In the genomic region with DNA sequence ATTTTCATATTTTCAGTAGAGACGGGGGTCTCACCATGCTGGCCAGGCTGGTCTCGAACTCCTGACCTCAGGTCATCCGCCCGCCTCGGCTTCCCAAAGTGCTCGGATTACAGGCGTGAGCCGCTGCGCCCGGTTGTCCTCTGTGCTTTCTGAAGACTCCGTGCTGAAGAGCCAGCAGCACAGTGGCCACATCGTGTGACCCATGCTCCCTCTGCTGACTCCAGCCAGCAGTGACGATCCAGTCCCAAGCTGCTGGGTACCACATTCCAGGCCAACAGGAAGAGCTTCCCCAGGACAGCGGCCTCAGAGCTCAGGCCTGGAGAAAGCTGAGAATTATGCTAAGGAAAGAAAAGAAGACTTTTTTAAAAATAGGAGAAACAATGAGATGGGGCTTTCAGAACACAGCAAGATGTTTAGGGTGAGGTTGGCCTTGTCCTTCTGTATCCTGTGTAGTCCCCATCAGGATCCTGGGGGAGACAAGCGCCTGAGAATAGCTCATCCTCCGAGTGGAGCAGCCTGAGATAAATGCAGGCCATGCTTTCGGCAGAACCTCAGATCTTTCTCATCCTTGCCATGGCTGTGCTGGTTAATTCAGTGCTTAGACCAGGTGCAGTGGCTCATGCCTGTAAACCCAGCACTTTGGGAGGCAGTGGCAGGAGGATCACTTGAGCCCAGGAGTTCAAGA, we compare ENCODE assay signal across 10 cellular contexts.
DNase-seq lines count a peak whose midpoint lies in the region; ATAC-seq and TF ChIP-seq lines count a peak whose summit lies in the region.
"Had no signal": no experiment of that assay in that cellular context is flagged by ENCODE, and none has a peak within 500 bp of the region (broad histone marks: within the 10 kb centered on the region; RNA-seq: fewer than 3 reads in every experiment).

No MANE protein-coding gene starts in this region.

- H3K9me3 Mint-ChIP-seq in activated T-helper 2 cell treated with anti-CD3 and anti-CD28 coated beads, Interferon-gamma antibody, Interleukin-2, Interleukin-4, amounts not matched to agents 10 μg/mL and 5 μg/mL and 100 μg/mL, durations not matched to agents 14 hours and 24 hours and 36 hours, result no peaks in the 10 kb centered on the region
- H3K9me3 Mint-ChIP-seq: natural killer cell had no signal

- no peak overlapping the region for H3K4me2 ChIP-seq in OCI-LY7 (ENCODE audit: low read length)

- no peak overlapping the region for H3K27ac Mint-ChIP-seq in activated T-helper 2 cell treated with anti-CD3 and anti-CD28 coated beads, Interferon-gamma antibody, Interleukin-2, Interleukin-4, amounts not matched to agents 10 μg/mL and 5 μg/mL and 100 μg/mL, durations not matched to agents 14 hours and 24 hours and 36 hours
- H3K27ac Mint-ChIP-seq: natural killer cell had no signal

- no peaks in the 10 kb centered on the region for H3K9me2 ChIP-seq in OCI-LY7 (ENCODE audit: insufficient read depth, low read length)

- H4K20me1 ChIP-seq in OCI-LY7 (ENCODE audit: insufficient read depth, low read length), result no peaks in the 10 kb centered on the region

- H3K9me3 ChIP-seq in thoracic aorta, result no peaks in the 10 kb centered on the region
- no peaks in the 10 kb centered on the region for H3K9me3 ChIP-seq in OCI-LY7 (ENCODE audit: low read length)

- no peak overlapping the region for H2AFZ ChIP-seq in OCI-LY7 (ENCODE audit: low read length)

- ATAC-seq in left ventricle myocardium superior (peak; percentile 69), thoracic aorta (ENCODE audit: insufficient number of reproducible peaks, low FRiP score, low read depth) (no peak)

- H3K27ac ChIP-seq in thoracic aorta (no peak overlapping the region), OCI-LY7 (ENCODE audit: low read depth, low read length, poor library complexity, severe bottlenecking) (no peak overlapping the region)

- no TSS peak for BruUV-seq in OCI-LY7 (replicated peaks; lab: Mats Ljungman, UMichigan)

- TF ChIP-seq CTCF in thoracic aorta (IDR thresholded peaks at IDR 0.05) (peak; percentile 8), OCI-LY7 (conservative IDR thresholded peaks at IDR 0.05; ENCODE audit: low read length) (no peak)

- H3K4me1 Mint-ChIP-seq in activated T-helper 2 cell treated with anti-CD3 and anti-CD28 coated beads, Interferon-gamma antibody, Interleukin-2, Interleukin-4, amounts not matched to agents 10 μg/mL and 5 μg/mL and 100 μg/mL, durations not matched to agents 14 hours and 24 hours and 36 hours (ENCODE audit: low read depth), result peaks cover 8% of the 10 kb centered on the region

- intact Hi-C loops in left ventricle myocardium superior (cut with micrococcal nuclease) (no loop called here), OCI-LY7 (cut with micrococcal nuclease; ENCODE audit: unreplicated experiment) (no loop called here)
- intact Hi-C loops in activated T-helper 2 cell treated with anti-CD3 and anti-CD28 coated beads, Interferon-gamma antibody, Interleukin-2, Interleukin-4, amounts not matched to agents 10 μg/mL and 5 μg/mL and 100 μg/mL, durations not matched to agents 14 hours and 24 hours and 36 hours (cut with micrococcal nuclease), result no loop called here

- DNase-seq in SKM-1 treated with dmso at 0.1 percent for 144 hours (lab: John Stamatoyannopoulos, UW; ENCODE audit: unreplicated experiment), result peak; percentile 23
- DNase-seq in SKM-1 (lab: John Stamatoyannopoulos, UW; ENCODE audit: unreplicated experiment), result no peak
- DNase-seq in SHP77 (lab: John Stamatoyannopoulos, UW), result peak; percentile 64 to 75
- peak; percentile 49 for DNase-seq in left ventricle myocardium superior
- DNase-seq in thoracic aorta (ENCODE audit: low spot score), result no peak
- DNase-seq in activated T-helper 2 cell treated with anti-CD3 and anti-CD28 coated beads, Interferon-gamma antibody, Interleukin-2, Interleukin-4, amounts not matched to agents 10 μg/mL and 5 μg/mL and 100 μg/mL, durations not matched to agents 14 hours and 24 hours and 36 hours (ENCODE audit: low spot score), result no peak
- no peak for DNase-seq in OCI-LY7 (ENCODE audit: low spot score)
- no peak for DNase-seq in stimulated activated CD4-positive, alpha-beta T cell treated with anti-CD3 and anti-CD28 coated beads, Interleukin-15, amount 100 ng/mL, for 24 hours
- DNase-seq: activated naive CD4-positive, alpha-beta T cell treated with anti-CD3 and anti-CD28 coated beads, Interleukin-2, amount 50 U/mL, for 16 hours; natural killer cell had no signal

- H3K36me3 ChIP-seq in thoracic aorta (no peaks in the 10 kb centered on the region), OCI-LY7 (ENCODE audit: insufficient read depth, low read length) (no peaks in the 10 kb centered on the region)

- no peak overlapping the region for H3K4me3 Mint-ChIP-seq in activated T-helper 2 cell treated with anti-CD3 and anti-CD28 coated beads, Interferon-gamma antibody, Interleukin-2, Interleukin-4, amounts not matched to agents 10 μg/mL and 5 μg/mL and 100 μg/mL, durations not matched to agents 14 hours and 24 hours and 36 hours (ENCODE audit: low read depth)
- H3K4me3 Mint-ChIP-seq: natural killer cell had no signal

- H3K27me3 ChIP-seq in thoracic aorta (replicated peaks; ENCODE audit: insufficient read depth), result no peaks in the 10 kb centered on the region

- H3K4me1 ChIP-seq in thoracic aorta (ENCODE audit: control insufficient read depth in 1 of 2, low read depth in 2 of 2) (no peaks in the 10 kb centered on the region), OCI-LY7 (ENCODE audit: insufficient read depth, low read length, poor library complexity, severe bottlenecking) (no peaks in the 10 kb centered on the region)

- no peaks in the 10 kb centered on the region for H3K79me2 ChIP-seq in OCI-LY7 (ENCODE audit: insufficient read depth, low read depth, low read length)

- peaks cover 20% of the 10 kb centered on the region for H3K27me3 Mint-ChIP-seq in activated T-helper 2 cell treated with anti-CD3 and anti-CD28 coated beads, Interferon-gamma antibody, Interleukin-2, Interleukin-4, amounts not matched to agents 10 μg/mL and 5 μg/mL and 100 μg/mL, durations not matched to agents 14 hours and 24 hours and 36 hours (ENCODE audit: low read depth)

- H3K36me3 Mint-ChIP-seq in activated T-helper 2 cell treated with anti-CD3 and anti-CD28 coated beads, Interferon-gamma antibody, Interleukin-2, Interleukin-4, amounts not matched to agents 10 μg/mL and 5 μg/mL and 100 μg/mL, durations not matched to agents 14 hours and 24 hours and 36 hours (ENCODE audit: low read depth), result no peaks in the 10 kb centered on the region
- H3K36me3 Mint-ChIP-seq: natural killer cell had no signal

- POLR2A ChIA-PET in OCI-LY7 (lab: Charles Lee), result interaction anchor here (0.7 kb wide), 1 partner anchor 1745 kb away, joined by 3 read pairs; no protein-coding TSS in a partner anchor

- H3K4me3 ChIP-seq in thoracic aorta, result no peak overlapping the region
- H3K4me3 ChIP-seq in OCI-LY7 (ENCODE audit: low read depth, low read length, poor library complexity, severe bottlenecking), result no peak overlapping the region

- CTCF ChIA-PET in OCI-LY7 (lab: Charles Lee; ENCODE audit: unreplicated experiment), result no interaction called here

Comparison
In these comparisons a context has a peak if more than half of its experiments do, and no peak if none do; other contexts are left out.
1. DNase-seq: peak in SKM-1 treated with dmso at 0.1 percent for 144 hours (single experiment), SHP77 (2 of 2) and left ventricle myocardium superior (single experiment); none in SKM-1 (single experiment), thoracic aorta (single experiment), activated T-helper 2 cell treated with anti-CD3 and anti-CD28 coated beads, Interferon-gamma antibody, Interleukin-2, Interleukin-4, amounts not matched to agents 10 μg/mL and 5 μg/mL and 100 μg/mL, durations not matched to agents 14 hours and 24 hours and 36 hours (single experiment), OCI-LY7 (single experiment) and stimulated activated CD4-positive, alpha-beta T cell treated with anti-CD3 and anti-CD28 coated beads, Interleukin-15, amount 100 ng/mL, for 24 hours (single experiment).